In genomic region chr20:3646651-3647050, GRCh38 we compare ENCODE assay signal across 23 cellular contexts. TPM values are rescaled to one million over a fixed set of nuclear protein-coding genes. Genes with fewer than 3 reads are reported as not detected.
DNase-seq lines count a peak whose midpoint lies in the region; ATAC-seq and TF ChIP-seq lines count a peak whose summit lies in the region.
"Had no signal": no experiment of that assay in that cellular context is flagged by ENCODE, and none has a peak within 500 bp of the region (broad histone marks: within the 10 kb centered on the region; RNA-seq: fewer than 3 reads in every experiment).

No MANE protein-coding gene starts in this region.

- DNase-seq in cardiac septum (ENCODE audit: low spot score), result peak; percentile 44
- no peak for DNase-seq in left cardiac atrium
- DNase-seq in cerebellum (ENCODE audit: low spot score), result peak; percentile 6
- peak; percentile 59 for DNase-seq in left kidney (ENCODE audit: low read depth, low spot score)
- no peak for DNase-seq in osteocyte (ENCODE audit: extremely low spot score, unreplicated experiment)
- DNase-seq in NCI-H1436 treated with DMSO at 0.1 percent for 48 hours (lab: John Stamatoyannopoulos, UW), result no peak
- no peak for DNase-seq in DMS153 (lab: John Stamatoyannopoulos, UW)
- DNase-seq in NCI-H2171 (lab: John Stamatoyannopoulos, UW), result no peak
- DNase-seq: KBM-7, MM.1S, NCI-H1048, NCI-H1417 treated with DMSO at 0.1 percent for 48 hours, NCI-H187 treated with DMSO at 0.1 percent for 48 hours, NCI-H2107, NCI-H226, NCI-H524 treated with DMSO at 0.1 percent for 48 hours had no signal

- no peak for ATAC-seq in left cardiac atrium
- ATAC-seq: HepG2, Right ventricle myocardium inferior had no signal

- H3K27me3 Mint-ChIP-seq in osteocyte (ENCODE audit: unreplicated experiment), result no peaks in the 10 kb centered on the region

- H3K36me3 Mint-ChIP-seq in osteocyte (ENCODE audit: unreplicated experiment), result peaks cover 37% of the 10 kb centered on the region

- no peaks in the 10 kb centered on the region for H3K9me3 Mint-ChIP-seq in osteocyte (ENCODE audit: unreplicated experiment)
- H3K9me3 Mint-ChIP-seq: CD14-positive monocyte had no signal

- no peak overlapping the region for H3K4me3 Mint-ChIP-seq in osteocyte (ENCODE audit: unreplicated experiment)
- H3K4me3 Mint-ChIP-seq: CD14-positive monocyte had no signal

- no peaks in the 10 kb centered on the region for H3K4me1 Mint-ChIP-seq in osteocyte (ENCODE audit: unreplicated experiment)
- H3K4me1 Mint-ChIP-seq: CD14-positive monocyte had no signal

- intact Hi-C loops in cardiac septum (cut with DNase I), result no loop called here
- intact Hi-C loops in left cardiac atrium (cut with DNase I), result no loop called here

- TF ChIP-seq CTCF in osteocyte (IDR thresholded peaks at IDR 0.05), result no peak

- no peak overlapping the region for H3K27ac Mint-ChIP-seq in osteocyte (ENCODE audit: unreplicated experiment)
- H3K27ac Mint-ChIP-seq: CD14-positive monocyte had no signal

RNA-seq across cellular contexts. Expression of gene GFRA4, which starts 16.5 kb away (rescaled TPM):
- total RNA-seq in cardiac septum (not detected), left cardiac atrium (not detected), cerebellum (not detected), osteocyte (not detected in 2 replicates)
- total RNA-seq: A172, HepG2, HT-29, OCI-LY7, Right ventricle myocardium inferior, SJSA1 had no signal

RNA-seq across cellular contexts. Expression of gene ADAM33, which starts 35.2 kb away (rescaled TPM):
- total RNA-seq in cardiac septum (3.0 TPM), left cardiac atrium (10 to 100 TPM in 1 of 2 donors, 1 to 10 TPM in 1; 9.9 to 18.5 TPM), cerebellum (6.3 TPM), osteocyte (32.0 and 34.7 TPM in 2 replicates)
- total RNA-seq: A172, HepG2, HT-29, OCI-LY7, SJSA1 had no signal

Comparison
In these comparisons a context has a peak if more than half of its experiments do, and no peak if none do; other contexts are left out.
1. DNase-seq: peak in cardiac septum (single experiment), cerebellum (single experiment) and left kidney (single experiment); none in left cardiac atrium (single experiment), osteocyte (single experiment), NCI-H1436 treated with DMSO at 0.1 percent for 48 hours (single experiment), DMS153 (single experiment) and NCI-H2171 (single experiment).